ENCODE assay signal across 9 cellular contexts in the genomic region with DNA sequence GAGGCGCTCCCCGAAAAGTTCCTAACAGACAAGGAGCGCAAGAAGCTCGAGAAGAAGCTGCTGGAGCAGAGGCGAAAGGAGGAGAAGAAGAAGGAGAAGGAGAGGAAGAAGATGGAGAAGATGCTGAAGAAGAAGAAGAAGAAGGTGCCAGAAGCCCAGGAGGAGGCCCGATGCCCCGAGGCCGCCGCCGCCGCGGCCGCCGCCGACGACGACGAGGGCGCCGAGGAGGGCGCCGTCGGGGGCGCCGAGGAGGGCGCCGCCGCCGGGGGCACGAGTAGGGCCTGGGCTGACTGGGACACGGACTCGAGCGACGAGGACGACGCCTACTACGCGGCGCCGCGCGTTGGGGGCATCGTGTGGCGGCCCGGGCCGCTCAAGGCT. TPM values are rescaled to one million over a fixed set of nuclear protein-coding genes. Genes with fewer than 3 reads are reported as not detected.
DNase-seq lines count a peak whose midpoint lies in the region; ATAC-seq and TF ChIP-seq lines count a peak whose summit lies in the region.
"Had no signal": no experiment of that assay in that cellular context is flagged by ENCODE, and none has a peak within 500 bp of the region (broad histone marks: within the 10 kb centered on the region; RNA-seq: fewer than 3 reads in every experiment).

No MANE protein-coding gene starts in this region.

- TF ChIP-seq CTCF in C4-2B (conservative IDR thresholded peaks at IDR 0.05), result no peak
- TF ChIP-seq CTCF in LNCaP clone FGC (IDR thresholded peaks at IDR 0.05; ENCODE audit: control insufficient read depth, extremely low read depth, insufficient read depth), result no peak
- no peak for TF ChIP-seq CTCF in natural killer cell (IDR thresholded peaks at IDR 0.05)
- no peak for TF ChIP-seq CTCF in GM13976 (IDR thresholded peaks at IDR 0.05; ENCODE audit: borderline replicate concordance, control extremely low read depth, extremely low read depth, insufficient read depth, missing control alignments)

- H3K9me3 Mint-ChIP-seq in dendritic cell treated with granulocyte-macrophage colony-stimulating factor and Interleukin-4, amounts not matched to agents 40 ng/mL and 50 ng/mL, for 4 days, result no peaks in the 10 kb centered on the region
- no peaks in the 10 kb centered on the region for H3K9me3 Mint-ChIP-seq in natural killer cell

- in situ Hi-C loops in GM13976 (cut with MboI; ENCODE audit: low sequenced_read_pairs, unreplicated experiment), result no loop called here

- intact Hi-C loops in dendritic cell treated with granulocyte-macrophage colony-stimulating factor and Interleukin-4, amounts not matched to agents 40 ng/mL and 50 ng/mL, for 4 days (cut with micrococcal nuclease), result loop anchor here (2.0 to 5.0 kb wide), 3 partner anchors 92 to 239 kb away; partner anchors contain the start of genes ATP5F1E, NELFCD and STX16
- intact Hi-C loops in natural killer cell (cut with micrococcal nuclease), result loop anchor here (2.0 to 10.0 kb wide), 3 partner anchors 153 to 275 kb away; partner anchors contain the start of genes PRELID3B, STX16 and ZNF831

- peaks cover 31% of the 10 kb centered on the region for H3K4me1 Mint-ChIP-seq in dendritic cell treated with granulocyte-macrophage colony-stimulating factor and Interleukin-4, amounts not matched to agents 40 ng/mL and 50 ng/mL, for 4 days (ENCODE audit: low read depth)
- H3K4me1 Mint-ChIP-seq in natural killer cell, result peaks cover 29 to 36% of the 10 kb centered on the region in 2 donors

- H3K4me3 ChIP-seq in LNCaP clone FGC (ENCODE audit: low read depth, low read length), result peak overlapping the region; percentile 50

- peak overlapping the region; percentile 96 for H3K4me3 Mint-ChIP-seq in dendritic cell treated with granulocyte-macrophage colony-stimulating factor and Interleukin-4, amounts not matched to agents 40 ng/mL and 50 ng/mL, for 4 days
- H3K4me3 Mint-ChIP-seq in natural killer cell, result peak overlapping the region; percentile 92

- H3K27me3 Mint-ChIP-seq in dendritic cell treated with granulocyte-macrophage colony-stimulating factor and Interleukin-4, amounts not matched to agents 40 ng/mL and 50 ng/mL, for 4 days, result peaks cover 7% of the 10 kb centered on the region
- no peaks in the 10 kb centered on the region for H3K27me3 Mint-ChIP-seq in natural killer cell (ENCODE audit: low read depth in 2 of 2)

- DNase-seq in LNCaP clone FGC (ENCODE audit: low read depth) (no peak), natural killer cell (no peak), NCI-H2081 (lab: John Stamatoyannopoulos, UW) (no peak), GM13976 (ENCODE audit: low spot score) (no peak), DMS 273 (lab: John Stamatoyannopoulos, UW; ENCODE audit: unreplicated experiment) (no peak)

- peak overlapping the region; percentile 92 for H3K27ac ChIP-seq in C4-2B

- peak overlapping the region; percentile 88 for H3K27ac Mint-ChIP-seq in dendritic cell treated with granulocyte-macrophage colony-stimulating factor and Interleukin-4, amounts not matched to agents 40 ng/mL and 50 ng/mL, for 4 days
- peak overlapping the region; percentile 80 to 90 for H3K27ac Mint-ChIP-seq in natural killer cell

- H3K36me3 Mint-ChIP-seq in dendritic cell treated with granulocyte-macrophage colony-stimulating factor and Interleukin-4, amounts not matched to agents 40 ng/mL and 50 ng/mL, for 4 days (ENCODE audit: low read depth), result peaks cover 21% of the 10 kb centered on the region
- H3K36me3 Mint-ChIP-seq in natural killer cell, result no peaks in the 10 kb centered on the region

- ATAC-seq in natural killer cell (peak in 1 of 3 donors; percentile 15), HG02588 (IDR thresholded peaks at IDR 0.05; ENCODE audit: unreplicated experiment) (no peak)

RNA-seq across cellular contexts. Expression of gene GNAS, which starts 37.5 kb away (rescaled TPM):
- total RNA-seq in natural killer cell, result 100 to 1,000 TPM; 530 to 823 (median 582) TPM

RNA-seq across cellular contexts. Expression of gene GNAS-AS1, which starts 39.4 kb away (rescaled TPM):
- total RNA-seq in natural killer cell, result under 1 TPM in 2 of 3 donors, not detected in 1; 0.60 to 0.66 TPM
- total RNA-seq: myocyte had no signal
